In genomic region chr12:124687695-124688301, GRCh38 we compare ENCODE assay signal across 1 cellular context.
TF ChIP-seq lines count a peak whose summit lies in the region.

No MANE protein-coding gene starts in this region.

TF ChIP-seq in HepG2, 621 proteins besides CTCF, POLR2A, EP300 and RAD21 (continued from another document):
- no peak for TF ChIP-seq ZBED4 (CRISPR knock-in tag; IDR thresholded peaks at IDR 0.05; ENCODE audit: borderline replicate concordance)
